Comparison of ENCODE assay signal across 17 cellular contexts in genomic region chr5:135004376-135004775, GRCh38. TPM values are rescaled to one million over a fixed set of nuclear protein-coding genes. Genes with fewer than 3 reads are reported as not detected.
DNase-seq lines count a peak whose midpoint lies in the region; ATAC-seq and TF ChIP-seq lines count a peak whose summit lies in the region.
"Had no signal": no experiment of that assay in that cellular context is flagged by ENCODE, and none has a peak within 500 bp of the region (broad histone marks: within the 10 kb centered on the region; RNA-seq: fewer than 3 reads in every experiment).

No MANE protein-coding gene starts in this region.

- H3K9ac ChIP-seq in SK-N-SH: no peak overlapping the region
- H3K9ac ChIP-seq: GM23248 had no signal

- CTCF ChIA-PET in SK-N-SH (lab: Yijun Ruan, JAX): no interaction called here

- TF ChIP-seq CTCF in SK-N-SH (IDR thresholded peaks at IDR 0.05): no peak
- no peak for TF ChIP-seq CTCF in GM13976 (IDR thresholded peaks at IDR 0.05; ENCODE audit: borderline replicate concordance, control extremely low read depth, extremely low read depth, insufficient read depth, missing control alignments)

- no peaks in the 10 kb centered on the region; the same call in 1 of the 2 replicates for H3K27me3 ChIP-seq in SK-N-SH (ENCODE audit: insufficient read depth)

- H3F3A ChIP-seq in SK-N-SH (replicated peaks; ENCODE audit: insufficient read depth): no peaks in the 10 kb centered on the region

- no peaks in the 10 kb centered on the region; a peak in 1 of 4 replicates for H3K4me1 ChIP-seq in SK-N-SH (ENCODE audit: control insufficient read depth in 1 of 2, insufficient read depth in 2 of 2, low read depth in 1 of 2, low read length in 1 of 2)

- H3K79me2 ChIP-seq in SK-N-SH (ENCODE audit: insufficient read depth): no peaks in the 10 kb centered on the region

- no peaks in the 10 kb centered on the region for H4K20me1 ChIP-seq in SK-N-SH (ENCODE audit: insufficient read depth)

- TF ChIP-seq EP300 in SK-N-SH (IDR thresholded peaks at IDR 0.05; ENCODE audit: borderline replicate concordance in 1 of 2, low read depth in 1 of 2, low read length in 1 of 2): no peak

- H3K4me3 ChIP-seq in SK-N-SH (ENCODE audit: low read depth in 2 of 2, low read length in 1 of 2): no peak overlapping the region
- H3K4me3 ChIP-seq: GM23248, K562 had no signal

- H3K36me3 ChIP-seq in SK-N-SH (replicated peaks in 1 of 2; ENCODE audit: control insufficient read depth in 1 of 2, insufficient read depth in 2 of 2, low read length in 1 of 2): no peaks in the 10 kb centered on the region

- intact Hi-C loops in left ventricle myocardium superior (cut with micrococcal nuclease): no loop called here

- no peak overlapping the region for H3K27ac ChIP-seq in SK-N-SH (ENCODE audit: low read depth in 2 of 2, low read length in 1 of 2)
- H3K27ac ChIP-seq: 22Rv1, GM23248, HL-60 had no signal

- no peak overlapping the region for H2AFZ ChIP-seq in SK-N-SH (ENCODE audit: low read depth)
- H2AFZ ChIP-seq: GM23248 had no signal

- H3K4me2 ChIP-seq in SK-N-SH: no peak overlapping the region

- no peak for TF ChIP-seq RAD21 in SK-N-SH (IDR thresholded peaks at IDR 0.05; ENCODE audit: low read length)

- WGBS in SK-N-SH (ENCODE audit: low lambda C conversion rate): 22% methylated on average over 3 of the region's 3 CpGs

- H3K9me2 ChIP-seq in SK-N-SH: no peaks in the 10 kb centered on the region

- in situ Hi-C loops in GM13976 (cut with MboI; ENCODE audit: low sequenced_read_pairs, unreplicated experiment): no loop called here

- POLR2A ChIA-PET in SK-N-SH (lab: Yijun Ruan, JAX): no interaction called here

- DNase-seq in SK-N-SH (peak; percentile 3), GM13976 (ENCODE audit: low spot score) (peak; percentile 6), mesenteric fat pad (ENCODE audit: low spot score) (peak; percentile 72), left ventricle myocardium superior (no peak)
- DNase-seq: C1 segment of cervical spinal cord; CD4-positive, alpha-beta memory T cell; DMS53; GF-D8; GM23248 had no signal

- no peaks in the 10 kb centered on the region for H3K9me3 ChIP-seq in SK-N-SH

- ATAC-seq in SK-N-SH treated with all-trans-retinoic acid at 6 μM for 48 hours: no peak
- no peak for ATAC-seq in left ventricle myocardium superior
- ATAC-seq in GM18498 (IDR thresholded peaks at IDR 0.05; ENCODE audit: unreplicated experiment): no peak
- no peak for ATAC-seq in HG02571 (IDR thresholded peaks at IDR 0.05; ENCODE audit: unreplicated experiment)
- ATAC-seq: HCT116, K562 had no signal

TF ChIP-seq in SK-N-SH, 30 proteins besides CTCF, POLR2A, EP300 and RAD21:
- TF ChIP-seq FOXM1 (IDR thresholded peaks at IDR 0.05; ENCODE audit: low read depth): no peak
- no peak for TF ChIP-seq MEF2A (IDR thresholded peaks at IDR 0.05; ENCODE audit: borderline replicate concordance, low read depth)
- TF ChIP-seq NFIC (IDR thresholded peaks at IDR 0.05; ENCODE audit: borderline replicate concordance): no peak
- TF ChIP-seq REST (IDR thresholded peaks at IDR 0.05; ENCODE audit: low read depth, low read length): no peak
- no peak for TF ChIP-seq PBX3 (IDR thresholded peaks at IDR 0.05)
- TF ChIP-seq FOXJ3 (CRISPR knock-in tag; IDR thresholded peaks at IDR 0.05): no peak

TF ChIP-seq in SK-N-SH treated with all-trans-retinoic acid at 6 μM for 48 hours, 23 proteins besides CTCF, POLR2A, EP300 and RAD21:
- TF ChIP-seq PPARA (CRISPR knock-in tag; IDR thresholded peaks at IDR 0.05; ENCODE audit: borderline replicate concordance) (no peak), ISL1 (CRISPR knock-in tag; IDR thresholded peaks at IDR 0.05) (no peak), ZNF565 (CRISPR knock-in tag; conservative IDR thresholded peaks at IDR 0.05; ENCODE audit: low read depth) (no peak)

RNA-seq across cellular contexts. Expression of gene PITX1, which starts 29.7 kb away (rescaled TPM):
- not detected in 2 replicates for polyA plus RNA-seq in SK-N-SH (2012; rRNA removed)
- polyA plus RNA-seq in SK-N-SH (2012; cell fraction: cytosol; rRNA removed): 0.13 TPM in 1 of 2 replicates, not detected in the other
- polyA plus RNA-seq in SK-N-SH (2012; cell fraction: nucleus; rRNA removed): not detected in 2 replicates
- total RNA-seq in mesenteric fat pad (0.13 TPM), left ventricle myocardium superior (not detected)
- total RNA-seq: B cell; CD4-positive, alpha-beta memory T cell; GM23248 had no signal
- polyA plus RNA-seq: CD4-positive, alpha-beta memory T cell; GM23248 had no signal

RNA-seq across cellular contexts. Expression of gene CATSPER3, which starts 36.7 kb away (rescaled TPM):
- polyA plus RNA-seq in SK-N-SH (2012; rRNA removed): 0.26 and 0.37 TPM in 2 replicates
- 0.26 and 0.33 TPM in 2 replicates for polyA plus RNA-seq in SK-N-SH (2012; cell fraction: cytosol; rRNA removed)
- 0.92 and 1.5 TPM in 2 replicates for polyA plus RNA-seq in SK-N-SH (2012; cell fraction: nucleus; rRNA removed)
- total RNA-seq in mesenteric fat pad (0.61 TPM), left ventricle myocardium superior (0.74 TPM)
